In the genomic region with DNA sequence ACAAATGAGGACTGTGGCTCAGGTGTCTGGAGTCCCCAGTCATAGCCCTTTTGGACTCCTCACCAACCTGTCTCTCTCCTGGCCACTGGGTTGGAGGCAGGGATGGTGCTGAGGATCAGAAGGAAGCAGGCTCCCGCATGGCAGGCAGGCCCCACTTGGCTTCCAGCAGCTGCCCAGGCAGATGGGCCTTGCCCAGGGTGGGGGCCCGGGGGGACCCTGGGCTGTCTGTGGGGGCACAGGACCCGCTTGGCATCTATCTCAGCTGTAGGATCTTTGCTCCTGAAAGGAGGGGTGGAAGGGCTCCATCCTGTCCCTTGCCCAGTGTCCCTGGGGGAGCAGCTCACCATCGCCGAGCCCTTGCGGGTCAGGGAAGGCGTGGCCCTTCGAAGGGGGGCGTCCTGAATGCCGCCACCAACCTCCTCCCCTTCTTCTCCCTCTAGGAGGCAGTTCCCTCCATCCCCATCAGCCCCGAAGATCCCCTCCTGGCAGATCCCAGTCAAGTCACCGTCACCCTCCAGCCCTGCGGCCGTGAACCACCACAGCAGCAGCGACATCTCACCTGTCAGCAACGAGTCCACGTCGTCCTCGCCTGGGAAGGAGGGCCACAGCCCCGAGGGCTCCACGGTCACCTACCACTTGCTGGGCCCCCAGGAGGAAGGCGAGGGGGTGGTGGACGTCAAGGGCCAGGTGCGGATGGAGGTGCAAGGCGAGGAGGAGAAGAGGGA, we compare ENCODE assay signal across 2 cellular contexts.
TF ChIP-seq lines count a peak whose summit lies in the region.

No MANE protein-coding gene starts in this region.

TF ChIP-seq in IMR-90, 13 proteins besides CTCF, POLR2A, EP300 and RAD21:
- TF ChIP-seq CHD1 (IDR thresholded peaks at IDR 0.05; ENCODE audit: low read depth, low read length) (no peak), CEBPB (IDR thresholded peaks at IDR 0.05; ENCODE audit: low read depth, low read length) (no peak), ELK1 (IDR thresholded peaks at IDR 0.05; ENCODE audit: borderline replicate concordance, low read depth, low read length) (no peak), NFE2L2 (IDR thresholded peaks at IDR 0.05; ENCODE audit: low read depth, low read length) (no peak), MXI1 (IDR thresholded peaks at IDR 0.05; ENCODE audit: borderline replicate concordance, low read depth, low read length) (no peak), FOS (IDR thresholded peaks at IDR 0.05; ENCODE audit: low read depth, low read length) (no peak), BHLHE40 (IDR thresholded peaks at IDR 0.05; ENCODE audit: low read depth, low read length) (no peak), SMC3 (IDR thresholded peaks at IDR 0.05; ENCODE audit: low read depth, low read length) (no peak), RCOR1 (IDR thresholded peaks at IDR 0.05; ENCODE audit: insufficient replicate concordance, low read length) (no peak), RFX5 (IDR thresholded peaks at IDR 0.05; ENCODE audit: low read depth, low read length) (no peak), MAFK (IDR thresholded peaks at IDR 0.05; ENCODE audit: low read depth, low read length) (no peak), MAZ (IDR thresholded peaks at IDR 0.05; ENCODE audit: borderline replicate concordance, low read depth, low read length) (no peak)
- TF ChIP-seq, protein P1, sequence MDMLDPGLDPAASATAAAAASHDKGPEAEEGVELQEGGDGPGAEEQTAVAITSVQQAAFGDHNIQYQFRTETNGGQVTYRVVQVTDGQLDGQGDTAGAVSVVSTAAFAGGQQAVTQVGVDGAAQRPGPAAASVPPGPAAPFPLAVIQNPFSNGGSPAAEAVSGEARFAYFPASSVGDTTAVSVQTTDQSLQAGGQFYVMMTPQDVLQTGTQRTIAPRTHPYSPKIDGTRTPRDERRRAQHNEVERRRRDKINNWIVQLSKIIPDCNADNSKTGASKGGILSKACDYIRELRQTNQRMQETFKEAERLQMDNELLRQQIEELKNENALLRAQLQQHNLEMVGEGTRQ (IDR thresholded peaks at IDR 0.05; ENCODE audit: low read depth, low read length), result no peak

TF ChIP-seq in H1, 55 proteins besides CTCF, POLR2A, EP300 and RAD21:
- TF ChIP-seq SIRT6 (IDR thresholded peaks at IDR 0.05; ENCODE audit: low read length) (no peak), RXRA (IDR thresholded peaks at IDR 0.05; ENCODE audit: insufficient read depth, low read depth, low read length) (no peak), ATF2 (IDR thresholded peaks at IDR 0.05; ENCODE audit: low read length) (no peak), RBBP5 (IDR thresholded peaks at IDR 0.05; ENCODE audit: borderline replicate concordance, low read depth, low read length) (no peak), TEAD4 (IDR thresholded peaks at IDR 0.05; ENCODE audit: low read depth, low read length) (no peak), SP1 (IDR thresholded peaks at IDR 0.05; ENCODE audit: low read depth, low read length) (no peak), FOSL1 (IDR thresholded peaks at IDR 0.05; ENCODE audit: insufficient read depth, low read depth, low read length) (no peak), CREB1 (IDR thresholded peaks at IDR 0.05) (no peak), PHF8 (conservative IDR thresholded peaks at IDR 0.05; ENCODE audit: low read depth, low read length) (no peak), NRF1 (IDR thresholded peaks at IDR 0.05; ENCODE audit: low read depth, low read length) (no peak), SUZ12 (IDR thresholded peaks at IDR 0.05; ENCODE audit: low read length) (no peak), HDAC6 (IDR thresholded peaks at IDR 0.05; ENCODE audit: low read depth, low read length) (no peak), JUND (IDR thresholded peaks at IDR 0.05; ENCODE audit: low read length) (no peak), BACH1 (IDR thresholded peaks at IDR 0.05; ENCODE audit: low read length) (no peak), KDM1A (IDR thresholded peaks at IDR 0.05; ENCODE audit: borderline replicate concordance, low read length) (no peak), CHD2 (IDR thresholded peaks at IDR 0.05; ENCODE audit: low read length) (no peak)
- TF ChIP-seq, protein P1 (IDR thresholded peaks at IDR 0.05; ENCODE audit: low read length), result no peak
